8 cellular contexts compared by ENCODE assay signal in the genomic region with DNA sequence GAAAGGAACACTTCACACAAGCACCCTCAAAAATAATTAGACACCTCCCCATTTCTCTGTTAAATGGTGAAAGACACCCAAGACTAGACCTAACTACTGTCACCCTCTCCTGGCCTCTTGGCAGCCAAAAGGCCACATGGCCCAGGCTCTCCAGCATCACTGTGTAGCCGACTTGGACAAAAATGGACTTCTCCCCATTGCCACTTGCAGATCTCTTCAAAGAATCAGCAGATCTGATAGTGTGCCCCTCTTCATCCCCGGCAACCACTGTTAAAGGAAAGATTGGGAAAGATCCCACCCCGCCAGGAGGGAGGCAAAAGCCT. TPM values are rescaled to one million over a fixed set of nuclear protein-coding genes. Genes with fewer than 3 reads are reported as not detected.
DNase-seq lines count a peak whose midpoint lies in the region; ATAC-seq and TF ChIP-seq lines count a peak whose summit lies in the region.

No MANE protein-coding gene starts in this region.

- peaks cover 5% of the 10 kb centered on the region for H3K4me1 ChIP-seq in effector memory CD4-positive, alpha-beta T cell (ENCODE audit: control insufficient read depth, insufficient read depth, low read length, poor library complexity, severe bottlenecking)

- peak overlapping the region; percentile 70 for H3K4me3 ChIP-seq in effector memory CD4-positive, alpha-beta T cell (ENCODE audit: insufficient read depth, low read depth, low read length, poor library complexity, severe bottlenecking)

- peak overlapping the region; percentile 100 for H3K4me3 Mint-ChIP-seq in neural crest cell

- peak overlapping the region; percentile 94 for H3K27ac Mint-ChIP-seq in neural crest cell (ENCODE audit: unreplicated experiment)

- H3K9me3 ChIP-seq in effector memory CD4-positive, alpha-beta T cell (ENCODE audit: control insufficient read depth, low read length) = no peaks in the 10 kb centered on the region

- H3K27me3 ChIP-seq in effector memory CD4-positive, alpha-beta T cell (replicated peaks; ENCODE audit: control insufficient read depth, insufficient read depth, low read length, poor library complexity, severe bottlenecking) = no peaks in the 10 kb centered on the region

- POLR2A ChIA-PET in GM10248 (lab: Yijun Ruan, JAX) = interaction anchor here (1.0 kb wide), 2 partner anchors 77 to 78 kb away, joined by 3 read pairs; no protein-coding TSS in a partner anchor

- DNase-seq in GM10248 (ENCODE audit: extremely low spot score) (peak; percentile 22), NCI-H345 treated with DMSO at 0.1 percent for 48 hours (lab: John Stamatoyannopoulos, UW; ENCODE audit: unreplicated experiment) (peak; percentile 16), neural crest cell (ENCODE audit: low read depth, low spot score) (no peak), NCI-H2196 treated with DMSO at 0.1 percent for 48 hours (lab: John Stamatoyannopoulos, UW; ENCODE audit: unreplicated experiment) (no peak)
- DNase-seq in effector memory CD4-positive, alpha-beta T cell = no peak

- H3K9me3 Mint-ChIP-seq in neural crest cell = peaks cover 3% of the 10 kb centered on the region

- peaks cover 13% of the 10 kb centered on the region for H3K36me3 Mint-ChIP-seq in neural crest cell (ENCODE audit: low read depth)

- H3K27ac ChIP-seq in effector memory CD4-positive, alpha-beta T cell (ENCODE audit: insufficient read depth, low read length, poor library complexity, severe bottlenecking) = peak overlapping the region; percentile 84

- no peak for ATAC-seq in HG02763 (IDR thresholded peaks at IDR 0.05; ENCODE audit: unreplicated experiment)
- ATAC-seq in GM21737 (IDR thresholded peaks at IDR 0.05; ENCODE audit: unreplicated experiment) = no peak
- ATAC-seq in GM21515 (IDR thresholded peaks at IDR 0.05; ENCODE audit: unreplicated experiment) = no peak

- H3K4me1 Mint-ChIP-seq in neural crest cell = peaks cover 35% of the 10 kb centered on the region

- H3K27me3 Mint-ChIP-seq in neural crest cell (ENCODE audit: low read depth) = no peaks in the 10 kb centered on the region

- H3K36me3 ChIP-seq in effector memory CD4-positive, alpha-beta T cell (ENCODE audit: control insufficient read depth, insufficient read depth, low read length) = no peaks in the 10 kb centered on the region

- TF ChIP-seq CTCF in GM10248 (IDR thresholded peaks at IDR 0.05; ENCODE audit: control extremely low read depth, extremely low read depth, low read depth, missing control alignments) = no peak
- no peak for TF ChIP-seq CTCF in neural crest cell (conservative IDR thresholded peaks at IDR 0.05)

- CTCF ChIA-PET in GM10248 (lab: Yijun Ruan, JAX) = interaction anchor here (1.8 kb wide), 1 partner anchor 38 kb away, joined by 4 read pairs; no protein-coding TSS in a partner anchor

RNA-seq across cellular contexts. Expression of a gene that starts 2.0 kb away (rescaled TPM):
- total RNA-seq in neural crest cell = 52.9 and 54.8 TPM in 2 replicates

Comparison
In these comparisons a context has a peak if more than half of its experiments do, and no peak if none do; other contexts are left out.
1. DNase-seq: peak in GM10248 (single experiment) and NCI-H345 treated with DMSO at 0.1 percent for 48 hours (single experiment); none in effector memory CD4-positive, alpha-beta T cell (0 of 3), neural crest cell (single experiment) and NCI-H2196 treated with DMSO at 0.1 percent for 48 hours (single experiment).